Comparison of ENCODE assay signal across 1 cellular context in the genomic region with DNA sequence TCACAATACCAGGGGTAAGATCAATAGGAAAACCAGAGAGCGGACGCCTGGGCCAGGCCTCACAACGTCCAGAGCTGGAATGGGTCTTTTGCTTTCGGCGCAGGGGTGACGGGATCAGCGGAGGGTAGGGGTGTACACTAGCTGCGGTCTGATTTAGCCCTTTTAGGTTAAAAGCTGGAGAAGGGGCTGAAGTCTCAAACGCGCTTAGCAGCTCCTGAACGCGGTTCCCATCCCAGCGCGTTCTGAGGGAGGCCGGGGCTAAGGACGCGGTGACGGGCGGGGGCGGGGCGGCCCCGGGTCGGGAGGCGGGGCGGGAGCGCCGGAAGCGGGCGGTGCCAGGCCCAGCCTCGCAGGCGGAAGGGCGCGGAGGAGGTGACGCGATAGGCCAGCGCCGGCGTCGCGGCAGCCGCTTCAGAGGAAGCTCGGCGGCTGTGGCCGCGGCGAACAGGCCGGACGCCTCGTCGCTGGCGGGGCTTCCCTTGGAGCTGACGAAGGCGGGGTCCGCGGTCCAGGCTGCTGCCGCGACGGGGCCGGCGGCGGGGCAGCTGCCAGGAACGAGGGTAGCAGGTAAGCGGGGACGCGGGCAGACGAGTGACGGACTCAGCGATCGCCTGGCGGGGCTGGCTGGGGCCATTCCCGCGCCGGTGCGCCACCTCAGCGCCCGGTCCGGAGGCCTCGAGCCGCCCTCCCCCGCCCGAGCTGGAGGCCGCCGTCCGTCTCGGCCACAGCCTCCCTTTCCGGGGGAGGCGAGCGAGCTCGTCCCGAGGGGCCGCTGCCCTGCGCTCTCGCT.
TF ChIP-seq lines count a peak whose summit lies in the region.

TSS of gene SENP5 (plus strand) at position 414 of the 790 bp plus-strand sequence. CDS start 17,262 bp downstream, outside the sequence.

TF ChIP-seq in WTC11, 78 proteins besides CTCF, POLR2A, EP300 and RAD21 (continued from another document and continues in another):
- TF ChIP-seq AR (CRISPR knock-in tag; IDR thresholded peaks at IDR 0.05) (no peak), ARID4B (CRISPR knock-in tag; IDR thresholded peaks at IDR 0.05; ENCODE audit: borderline replicate concordance) (peak; percentile 69; the same call in 1 of the 2 replicates), ZNF138 (CRISPR knock-in tag; conservative IDR thresholded peaks at IDR 0.05) (no peak), TP53 (CRISPR knock-in tag; IDR thresholded peaks at IDR 0.05) (0 out of 2 replicates have a peak, but pooled peaks have one; percentile 14), JUN (CRISPR knock-in tag; IDR thresholded peaks at IDR 0.05) (no peak; the same call in 1 of the 2 replicates), ZBTB21 (CRISPR knock-in tag; IDR thresholded peaks at IDR 0.05; ENCODE audit: borderline replicate concordance) (no peak), ZNF121 (CRISPR knock-in tag; IDR thresholded peaks at IDR 0.05) (no peak), ATF1 (CRISPR knock-in tag; IDR thresholded peaks at IDR 0.05) (peak; percentile 88), ZNF512 (CRISPR knock-in tag; IDR thresholded peaks at IDR 0.05; ENCODE audit: borderline replicate concordance) (no peak), FOXP4 (CRISPR knock-in tag; IDR thresholded peaks at IDR 0.05) (no peak), ELF4 (CRISPR knock-in tag; IDR thresholded peaks at IDR 0.05; ENCODE audit: low read depth) (0 out of 2 replicates have a peak, but pooled peaks have one; percentile 14), TCF7 (CRISPR knock-in tag; IDR thresholded peaks at IDR 0.05; ENCODE audit: low read depth) (no peak), SOX15 (CRISPR knock-in tag; IDR thresholded peaks at IDR 0.05) (no peak), ZNF317 (CRISPR knock-in tag; IDR thresholded peaks at IDR 0.05; ENCODE audit: borderline replicate concordance, low read depth) (peak; percentile 33; the same call in 1 of the 2 replicates), ZNF263 (CRISPR knock-in tag; IDR thresholded peaks at IDR 0.05; ENCODE audit: low read depth) (no peak)
- TF ChIP-seq, protein P1, sequence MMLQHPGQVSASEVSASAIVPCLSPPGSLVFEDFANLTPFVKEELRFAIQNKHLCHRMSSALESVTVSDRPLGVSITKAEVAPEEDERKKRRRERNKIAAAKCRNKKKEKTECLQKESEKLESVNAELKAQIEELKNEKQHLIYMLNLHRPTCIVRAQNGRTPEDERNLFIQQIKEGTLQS (CRISPR knock-in tag; conservative IDR thresholded peaks at IDR 0.05) = no peak
- TF ChIP-seq, protein P2, sequence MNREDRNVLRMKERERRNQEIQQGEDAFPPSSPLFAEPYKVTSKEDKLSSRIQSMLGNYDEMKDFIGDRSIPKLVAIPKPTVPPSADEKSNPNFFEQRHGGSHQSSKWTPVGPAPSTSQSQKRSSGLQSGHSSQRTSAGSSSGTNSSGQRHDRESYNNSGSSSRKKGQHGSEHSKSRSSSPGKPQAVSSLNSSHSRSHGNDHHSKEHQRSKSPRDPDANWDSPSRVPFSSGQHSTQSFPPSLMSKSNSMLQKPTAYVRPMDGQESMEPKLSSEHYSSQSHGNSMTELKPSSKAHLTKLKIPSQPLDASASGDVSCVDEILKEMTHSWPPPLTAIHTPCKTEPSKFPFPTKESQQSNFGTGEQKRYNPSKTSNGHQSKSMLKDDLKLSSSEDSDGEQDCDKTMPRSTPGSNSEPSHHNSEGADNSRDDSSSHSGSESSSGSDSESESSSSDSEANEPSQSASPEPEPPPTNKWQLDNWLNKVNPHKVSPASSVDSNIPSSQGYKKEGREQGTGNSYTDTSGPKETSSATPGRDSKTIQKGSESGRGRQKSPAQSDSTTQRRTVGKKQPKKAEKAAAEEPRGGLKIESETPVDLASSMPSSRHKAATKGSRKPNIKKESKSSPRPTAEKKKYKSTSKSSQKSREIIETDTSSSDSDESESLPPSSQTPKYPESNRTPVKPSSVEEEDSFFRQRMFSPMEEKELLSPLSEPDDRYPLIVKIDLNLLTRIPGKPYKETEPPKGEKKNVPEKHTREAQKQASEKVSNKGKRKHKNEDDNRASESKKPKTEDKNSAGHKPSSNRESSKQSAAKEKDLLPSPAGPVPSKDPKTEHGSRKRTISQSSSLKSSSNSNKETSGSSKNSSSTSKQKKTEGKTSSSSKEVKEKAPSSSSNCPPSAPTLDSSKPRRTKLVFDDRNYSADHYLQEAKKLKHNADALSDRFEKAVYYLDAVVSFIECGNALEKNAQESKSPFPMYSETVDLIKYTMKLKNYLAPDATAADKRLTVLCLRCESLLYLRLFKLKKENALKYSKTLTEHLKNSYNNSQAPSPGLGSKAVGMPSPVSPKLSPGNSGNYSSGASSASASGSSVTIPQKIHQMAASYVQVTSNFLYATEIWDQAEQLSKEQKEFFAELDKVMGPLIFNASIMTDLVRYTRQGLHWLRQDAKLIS (CRISPR knock-in tag; IDR thresholded peaks at IDR 0.05; ENCODE audit: borderline replicate concordance) = no peak
- TF ChIP-seq, protein P3, sequence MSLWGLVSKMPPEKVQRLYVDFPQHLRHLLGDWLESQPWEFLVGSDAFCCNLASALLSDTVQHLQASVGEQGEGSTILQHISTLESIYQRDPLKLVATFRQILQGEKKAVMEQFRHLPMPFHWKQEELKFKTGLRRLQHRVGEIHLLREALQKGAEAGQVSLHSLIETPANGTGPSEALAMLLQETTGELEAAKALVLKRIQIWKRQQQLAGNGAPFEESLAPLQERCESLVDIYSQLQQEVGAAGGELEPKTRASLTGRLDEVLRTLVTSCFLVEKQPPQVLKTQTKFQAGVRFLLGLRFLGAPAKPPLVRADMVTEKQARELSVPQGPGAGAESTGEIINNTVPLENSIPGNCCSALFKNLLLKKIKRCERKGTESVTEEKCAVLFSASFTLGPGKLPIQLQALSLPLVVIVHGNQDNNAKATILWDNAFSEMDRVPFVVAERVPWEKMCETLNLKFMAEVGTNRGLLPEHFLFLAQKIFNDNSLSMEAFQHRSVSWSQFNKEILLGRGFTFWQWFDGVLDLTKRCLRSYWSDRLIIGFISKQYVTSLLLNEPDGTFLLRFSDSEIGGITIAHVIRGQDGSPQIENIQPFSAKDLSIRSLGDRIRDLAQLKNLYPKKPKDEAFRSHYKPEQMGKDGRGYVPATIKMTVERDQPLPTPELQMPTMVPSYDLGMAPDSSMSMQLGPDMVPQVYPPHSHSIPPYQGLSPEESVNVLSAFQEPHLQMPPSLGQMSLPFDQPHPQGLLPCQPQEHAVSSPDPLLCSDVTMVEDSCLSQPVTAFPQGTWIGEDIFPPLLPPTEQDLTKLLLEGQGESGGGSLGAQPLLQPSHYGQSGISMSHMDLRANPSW (CRISPR knock-in tag; conservative IDR thresholded peaks at IDR 0.05; ENCODE audit: low read depth) = no peak
- TF ChIP-seq, protein P4, sequence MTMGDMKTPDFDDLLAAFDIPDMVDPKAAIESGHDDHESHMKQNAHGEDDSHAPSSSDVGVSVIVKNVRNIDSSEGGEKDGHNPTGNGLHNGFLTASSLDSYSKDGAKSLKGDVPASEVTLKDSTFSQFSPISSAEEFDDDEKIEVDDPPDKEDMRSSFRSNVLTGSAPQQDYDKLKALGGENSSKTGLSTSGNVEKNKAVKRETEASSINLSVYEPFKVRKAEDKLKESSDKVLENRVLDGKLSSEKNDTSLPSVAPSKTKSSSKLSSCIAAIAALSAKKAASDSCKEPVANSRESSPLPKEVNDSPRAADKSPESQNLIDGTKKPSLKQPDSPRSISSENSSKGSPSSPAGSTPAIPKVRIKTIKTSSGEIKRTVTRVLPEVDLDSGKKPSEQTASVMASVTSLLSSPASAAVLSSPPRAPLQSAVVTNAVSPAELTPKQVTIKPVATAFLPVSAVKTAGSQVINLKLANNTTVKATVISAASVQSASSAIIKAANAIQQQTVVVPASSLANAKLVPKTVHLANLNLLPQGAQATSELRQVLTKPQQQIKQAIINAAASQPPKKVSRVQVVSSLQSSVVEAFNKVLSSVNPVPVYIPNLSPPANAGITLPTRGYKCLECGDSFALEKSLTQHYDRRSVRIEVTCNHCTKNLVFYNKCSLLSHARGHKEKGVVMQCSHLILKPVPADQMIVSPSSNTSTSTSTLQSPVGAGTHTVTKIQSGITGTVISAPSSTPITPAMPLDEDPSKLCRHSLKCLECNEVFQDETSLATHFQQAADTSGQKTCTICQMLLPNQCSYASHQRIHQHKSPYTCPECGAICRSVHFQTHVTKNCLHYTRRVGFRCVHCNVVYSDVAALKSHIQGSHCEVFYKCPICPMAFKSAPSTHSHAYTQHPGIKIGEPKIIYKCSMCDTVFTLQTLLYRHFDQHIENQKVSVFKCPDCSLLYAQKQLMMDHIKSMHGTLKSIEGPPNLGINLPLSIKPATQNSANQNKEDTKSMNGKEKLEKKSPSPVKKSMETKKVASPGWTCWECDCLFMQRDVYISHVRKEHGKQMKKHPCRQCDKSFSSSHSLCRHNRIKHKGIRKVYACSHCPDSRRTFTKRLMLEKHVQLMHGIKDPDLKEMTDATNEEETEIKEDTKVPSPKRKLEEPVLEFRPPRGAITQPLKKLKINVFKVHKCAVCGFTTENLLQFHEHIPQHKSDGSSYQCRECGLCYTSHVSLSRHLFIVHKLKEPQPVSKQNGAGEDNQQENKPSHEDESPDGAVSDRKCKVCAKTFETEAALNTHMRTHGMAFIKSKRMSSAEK (CRISPR knock-in tag; IDR thresholded peaks at IDR 0.05; ENCODE audit: borderline replicate concordance) = no peak
- TF ChIP-seq, protein P5, sequence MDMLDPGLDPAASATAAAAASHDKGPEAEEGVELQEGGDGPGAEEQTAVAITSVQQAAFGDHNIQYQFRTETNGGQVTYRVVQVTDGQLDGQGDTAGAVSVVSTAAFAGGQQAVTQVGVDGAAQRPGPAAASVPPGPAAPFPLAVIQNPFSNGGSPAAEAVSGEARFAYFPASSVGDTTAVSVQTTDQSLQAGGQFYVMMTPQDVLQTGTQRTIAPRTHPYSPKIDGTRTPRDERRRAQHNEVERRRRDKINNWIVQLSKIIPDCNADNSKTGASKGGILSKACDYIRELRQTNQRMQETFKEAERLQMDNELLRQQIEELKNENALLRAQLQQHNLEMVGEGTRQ (CRISPR knock-in tag; IDR thresholded peaks at IDR 0.05) = no peak
